ENCODE assay signal across 7 cellular contexts in genomic region chr6:123715243-123715863, GRCh38.
DNase-seq lines count a peak whose midpoint lies in the region; ATAC-seq and TF ChIP-seq lines count a peak whose summit lies in the region.

No MANE protein-coding gene starts in this region.

- ATAC-seq in GM18858 (IDR thresholded peaks at IDR 0.05; ENCODE audit: unreplicated experiment) (peak; percentile 65), HG03064 (IDR thresholded peaks at IDR 0.05; ENCODE audit: low read depth, unreplicated experiment) (peak; percentile 76)
- no peak for ATAC-seq in activated naive CD8-positive, alpha-beta T cell treated with anti-CD3 and anti-CD28 coated beads, Interleukin-2, amount 50 U/mL, for 24 hours

- H3F3A ChIP-seq in neural cell (ENCODE audit: insufficient read depth, low read length, poor library complexity, severe bottlenecking), result no peaks in the 10 kb centered on the region

- H4K20me1 ChIP-seq in neural cell (ENCODE audit: insufficient read depth), result no peaks in the 10 kb centered on the region

- no peak overlapping the region for H3K4me3 ChIP-seq in neural cell (ENCODE audit: low read length)

- TF ChIP-seq CTCF in neural cell (IDR thresholded peaks at IDR 0.05; ENCODE audit: poor library complexity, severe bottlenecking), result peak; percentile 64

- no peak overlapping the region for H3K27ac Mint-ChIP-seq in activated naive CD8-positive, alpha-beta T cell treated with anti-CD3 and anti-CD28 coated beads, Interleukin-2, amount 50 U/mL, for 24 hours

- H3K36me3 ChIP-seq in neural cell (ENCODE audit: insufficient read depth, low read length), result no peaks in the 10 kb centered on the region

- no peaks in the 10 kb centered on the region for H3K36me3 Mint-ChIP-seq in activated naive CD8-positive, alpha-beta T cell treated with anti-CD3 and anti-CD28 coated beads, Interleukin-2, amount 50 U/mL, for 24 hours (ENCODE audit: low read depth)

- H3K27me3 Mint-ChIP-seq in activated naive CD8-positive, alpha-beta T cell treated with anti-CD3 and anti-CD28 coated beads, Interleukin-2, amount 50 U/mL, for 24 hours, result no peaks in the 10 kb centered on the region

- no peaks in the 10 kb centered on the region for H3K79me2 ChIP-seq in neural cell (replicated peaks; ENCODE audit: insufficient read depth, low read length)

- no peak overlapping the region for H3K4me3 Mint-ChIP-seq in activated naive CD8-positive, alpha-beta T cell treated with anti-CD3 and anti-CD28 coated beads, Interleukin-2, amount 50 U/mL, for 24 hours

- H3K9me2 ChIP-seq in neural cell (ENCODE audit: insufficient read depth, low read length), result no peaks in the 10 kb centered on the region

- no peak overlapping the region for H3K9ac ChIP-seq in neural cell (ENCODE audit: low read length)

- H3K4me1 Mint-ChIP-seq in activated naive CD8-positive, alpha-beta T cell treated with anti-CD3 and anti-CD28 coated beads, Interleukin-2, amount 50 U/mL, for 24 hours, result no peaks in the 10 kb centered on the region

- H3K9me3 ChIP-seq in neural cell (ENCODE audit: low read length), result no peaks in the 10 kb centered on the region

- no peak overlapping the region for H3K27ac ChIP-seq in neural cell (ENCODE audit: low read length)

- no peak overlapping the region for H2AFZ ChIP-seq in neural cell (ENCODE audit: low read depth, low read length)

- peak; percentile 66 for TF ChIP-seq RAD21 in neural cell (conservative IDR thresholded peaks at IDR 0.05)

- TF ChIP-seq EP300 in neural cell (conservative IDR thresholded peaks at IDR 0.05; ENCODE audit: poor library complexity, severe bottlenecking), result no peak

- H3K9me3 Mint-ChIP-seq in activated naive CD8-positive, alpha-beta T cell treated with anti-CD3 and anti-CD28 coated beads, Interleukin-2, amount 50 U/mL, for 24 hours, result peaks cover 4% of the 10 kb centered on the region

- H3K4me2 ChIP-seq in neural cell (ENCODE audit: low read length), result no peak overlapping the region

- peak; percentile 49 for DNase-seq in NCI-H526 treated with DMSO at 0.1 percent for 48 hours (lab: John Stamatoyannopoulos, UW)
- DNase-seq in dermis microvascular lymphatic vessel endothelial cell (ENCODE audit: low read depth in 2 of 2), result peak; percentile 10 to 23
- DNase-seq in activated naive CD8-positive, alpha-beta T cell treated with anti-CD3 and anti-CD28 coated beads, Interleukin-2, amount 50 U/mL, for 24 hours, result no peak
- no peak for DNase-seq in OCI-M2 (lab: John Stamatoyannopoulos, UW; ENCODE audit: unreplicated experiment)

- H3K27me3 ChIP-seq in neural cell (ENCODE audit: insufficient read depth, low read depth, low read length), result no peaks in the 10 kb centered on the region

TF ChIP-seq in neural cell, 6 proteins besides CTCF, POLR2A, EP300 and RAD21:
- peak; percentile 74 for TF ChIP-seq SMC3 (conservative IDR thresholded peaks at IDR 0.05; ENCODE audit: poor library complexity)
- no peak for TF ChIP-seq REST (IDR thresholded peaks at IDR 0.05; ENCODE audit: borderline replicate concordance)

Comparison
In these comparisons a context has a peak if more than half of its experiments do, and no peak if none do; other contexts are left out.
1. DNase-seq: peak in NCI-H526 treated with DMSO at 0.1 percent for 48 hours (single experiment) and dermis microvascular lymphatic vessel endothelial cell (2 of 2); none in activated naive CD8-positive, alpha-beta T cell treated with anti-CD3 and anti-CD28 coated beads, Interleukin-2, amount 50 U/mL, for 24 hours (single experiment) and OCI-M2 (single experiment).